8 cellular contexts compared by ENCODE assay signal in genomic region chr14:99605299-99605961, GRCh38. TPM values are rescaled to one million over a fixed set of nuclear protein-coding genes. Genes with fewer than 3 reads are reported as not detected.
DNase-seq lines count a peak whose midpoint lies in the region; ATAC-seq, FAIRE-seq and TF ChIP-seq lines count a peak whose summit lies in the region.

No MANE protein-coding gene starts in this region.

- H3K4me3 ChIP-seq in choroid plexus epithelial cell (ENCODE audit: low read depth, low read length) (peak overlapping the region; percentile 65), HepG2 (replicated peaks in 1 of 3; ENCODE audit: insufficient read depth in 1 of 3, low read depth in 2 of 3, low read length in 3 of 3) (peak overlapping the region; percentile 70 to 89 (median 83))

- DNase-seq in COR-L47 (lab: John Stamatoyannopoulos, UW) (peak; percentile 93), NCI-H345 (lab: John Stamatoyannopoulos, UW) (peak; percentile 90), choroid plexus epithelial cell (ENCODE audit: low read depth) (peak; percentile 47), HepG2 (ENCODE audit: low spot score) (peak; percentile 28)
- DNase-seq in activated CD4-positive, alpha-beta T cell treated with anti-CD3 and anti-CD28 coated beads for 4 hours = peak; percentile 81 to 82
- DNase-seq in stimulated activated CD4-positive, alpha-beta T cell treated with anti-CD3 and anti-CD28 coated beads, Interleukin-4, amount 100 ng/mL, for 48 hours (ENCODE audit: low read depth in 2 of 2) = peak; percentile 58 to 68

- FAIRE-seq in HepG2 (lab: Jason Lieb, UNC) = no peak

- ATAC-seq in HG02678 (IDR thresholded peaks at IDR 0.05; ENCODE audit: unreplicated experiment) (peak; percentile 34), HepG2 (peak; percentile 38), GM18519 (IDR thresholded peaks at IDR 0.05; ENCODE audit: low FRiP score, unreplicated experiment) (no peak)

- peak overlapping the region; percentile 78 for H3K9ac ChIP-seq in HepG2 (ENCODE audit: insufficient read depth, low read depth, low read length)

- peaks cover 5% of the 10 kb centered on the region for H4K20me1 ChIP-seq in HepG2 (ENCODE audit: insufficient read depth, low read length)

- 2% methylated on average over 19 of the region's 38 CpGs for WGBS in HepG2 (ENCODE audit: low lambda C conversion rate)

- TF ChIP-seq CTCF in choroid plexus epithelial cell (conservative IDR thresholded peaks at IDR 0.05; ENCODE audit: low read depth, low read length) (no peak), HepG2 (CRISPR knock-in tag; IDR thresholded peaks at IDR 0.05) (peak; percentile 9; the same call in 1 of the 2 replicates)

- TF ChIP-seq EP300 in HepG2 (IDR thresholded peaks at IDR 0.05; ENCODE audit: low read depth in 2 of 2, low read length in 2 of 2) = no peak
- TF ChIP-seq EP300 in HepG2 (CRISPR knock-in tag; IDR thresholded peaks at IDR 0.05; ENCODE audit: borderline replicate concordance) = no peak

- H3K9me3 ChIP-seq in HepG2 (ENCODE audit: low read length) = no peaks in the 10 kb centered on the region

- BruUV-seq in HepG2 (replicated peaks; lab: Mats Ljungman, UMichigan) = no TSS peak

- intact Hi-C loops in HepG2 (cut with micrococcal nuclease; ENCODE audit: unreplicated experiment) = no loop called here

- H3K27me3 ChIP-seq in HepG2 (ENCODE audit: control insufficient read depth in 1 of 2, insufficient read depth in 2 of 2, low read length in 2 of 2) = no peaks in the 10 kb centered on the region; a peak in 1 of 5 replicates

- H3K79me2 ChIP-seq in HepG2 (ENCODE audit: insufficient read depth, low read length) = peaks cover 33% of the 10 kb centered on the region

- peak overlapping the region; percentile 81 for H3K27ac ChIP-seq in HepG2 (ENCODE audit: extremely low read length, insufficient read depth, low read length)

- peaks cover 43% of the 10 kb centered on the region for H3K4me1 ChIP-seq in HepG2 (ENCODE audit: insufficient read depth, low read length)

- CTCF ChIA-PET in HepG2 (lab: Yijun Ruan, JAX; ENCODE audit: low intra/inter-chr PET ratio, low total read pairs) = no interaction called here

- peak overlapping the region; percentile 90 for H3K4me2 ChIP-seq in HepG2 (ENCODE audit: low read depth, low read length)

- H3K36me3 ChIP-seq in HepG2 (replicated peaks in 1 of 2; ENCODE audit: control insufficient read depth in 1 of 2, insufficient read depth in 2 of 2, low read length in 2 of 2) = no peaks in the 10 kb centered on the region

- no peak overlapping the region for H2AFZ ChIP-seq in HepG2 (ENCODE audit: low read length)

- TF ChIP-seq RAD21 in HepG2 (CRISPR knock-in tag; IDR thresholded peaks at IDR 0.05) = no peak

- POLR2A ChIA-PET in HepG2 (lab: Yijun Ruan, JAX) = interaction anchor here (1.0 to 8.6 kb wide), 4 partner anchors 13 to 124 kb away, joined by 3 to 101 read pairs (median 3); partner anchors contain the start of genes CCNK and SETD3

- in situ Hi-C loops in HepG2 (cut with HindIII; ENCODE audit: extremely low pct_ligation_motif_present, low pct_unique_long_range_greater_than_20kb) = no loop called here

- no peak for TF ChIP-seq POLR2A in HepG2 (IDR thresholded peaks at IDR 0.05; ENCODE audit: insufficient read depth in 1 of 2, low read depth in 2 of 2, low read length in 2 of 2)

TF ChIP-seq in HepG2, 621 proteins besides CTCF, POLR2A, EP300 and RAD21 (continues in another document):
- TF ChIP-seq PITX1 (CRISPR knock-in tag; IDR thresholded peaks at IDR 0.05) = peak; percentile 44; the same call in 1 of the 2 replicates
- TF ChIP-seq HES4 (CRISPR knock-in tag; IDR thresholded peaks at IDR 0.05; ENCODE audit: borderline replicate concordance) = no peak
- no peak for TF ChIP-seq ZNF275 (CRISPR knock-in tag; IDR thresholded peaks at IDR 0.05; ENCODE audit: borderline replicate concordance)
- peak; percentile 56; the same call in 1 of the 2 replicates for TF ChIP-seq ZNF451 (CRISPR knock-in tag; IDR thresholded peaks at IDR 0.05)
- TF ChIP-seq HIC2 (CRISPR knock-in tag; IDR thresholded peaks at IDR 0.05; ENCODE audit: low read depth) = peak; percentile 18; the same call in 1 of the 2 replicates

RNA-seq across cellular contexts. Expression of gene CCDC85C, which starts 1.4 kb away (rescaled TPM):
- total RNA-seq in HepG2 (2016; rRNA removed; fragmentation: Illumina TruSeq; extraction: Trizol) = 43.8 and 47.6 TPM in 2 replicates
- 4.3 and 4.6 TPM in 2 replicates for total RNA-seq in HepG2 (2016; cell fraction: cytosol; rRNA removed; fragmentation: Illumina TruSeq; extraction: Trizol; ENCODE audit: low read depth)
- 33.8 and 47.0 TPM in 2 replicates for total RNA-seq in HepG2 (2016; cell fraction: insoluble cytoplasmic fraction; rRNA removed; fragmentation: Illumina TruSeq; extraction: Trizol)
- total RNA-seq in HepG2 (2016; cell fraction: membrane; rRNA removed; fragmentation: Illumina TruSeq; extraction: Trizol) = 30.8 and 30.9 TPM in 2 replicates
- 23.1 and 29.3 TPM in 2 replicates for total RNA-seq in HepG2 (2016; cell fraction: nucleus; rRNA removed; fragmentation: Illumina TruSeq; extraction: Trizol)
- polyA plus RNA-seq in HepG2 (2011; rRNA removed) = 18.8 and 30.3 TPM in 2 replicates
- 21.2 and 24.0 TPM in 2 replicates for polyA plus RNA-seq in HepG2 (2011; cell fraction: cytosol; rRNA removed)
- polyA plus RNA-seq in HepG2 (2011; cell fraction: nucleus; rRNA removed) = 30.3 and 32.6 TPM in 2 replicates
- 41.6 and 57.3 TPM in 2 replicates for polyA plus RNA-seq in HepG2 (2012)
- polyA plus RNA-seq in HepG2 (2016; cell fraction: cytosol; fragmentation: Illumina TruSeq; extraction: Trizol; ENCODE audit: low read depth) = 4.1 and 4.6 TPM in 2 replicates
- polyA plus RNA-seq in HepG2 (2016; cell fraction: insoluble cytoplasmic fraction; fragmentation: Illumina TruSeq; extraction: Trizol; ENCODE audit: low read depth) = 36.1 and 43.0 TPM in 2 replicates
- 18.9 and 20.2 TPM in 2 replicates for polyA plus RNA-seq in HepG2 (2016; cell fraction: membrane; fragmentation: Illumina TruSeq; extraction: Trizol; ENCODE audit: low read depth)
- 40.1 and 40.7 TPM in 2 replicates for polyA plus RNA-seq in HepG2 (2016; cell fraction: nucleus; fragmentation: Illumina TruSeq; extraction: Trizol; ENCODE audit: insufficient read depth, low read depth)
- 44.2 and 114 TPM in 2 replicates for polyA minus RNA-seq in HepG2 (2011; rRNA and poly(A)+ RNA removed; ENCODE audit: low replicate concordance)
- 33.8 and 37.6 TPM in 2 replicates for polyA minus RNA-seq in HepG2 (2011; cell fraction: cytosol; rRNA and poly(A)+ RNA removed)
- 11.8 and 12.0 TPM in 2 replicates for polyA minus RNA-seq in HepG2 (2011; cell fraction: nucleus; rRNA and poly(A)+ RNA removed)

RNA-seq across cellular contexts. Expression of gene HHIPL1, which starts 39.5 kb away (rescaled TPM):
- total RNA-seq in HepG2 (2016; rRNA removed; fragmentation: Illumina TruSeq; extraction: Trizol) = not detected in 2 replicates
- not detected in 2 replicates for total RNA-seq in HepG2 (2016; cell fraction: cytosol; rRNA removed; fragmentation: Illumina TruSeq; extraction: Trizol; ENCODE audit: low read depth)
- total RNA-seq in HepG2 (2016; cell fraction: insoluble cytoplasmic fraction; rRNA removed; fragmentation: Illumina TruSeq; extraction: Trizol) = not detected in 2 replicates
- total RNA-seq in HepG2 (2016; cell fraction: membrane; rRNA removed; fragmentation: Illumina TruSeq; extraction: Trizol) = not detected in 2 replicates
- total RNA-seq in HepG2 (2016; cell fraction: nucleus; rRNA removed; fragmentation: Illumina TruSeq; extraction: Trizol) = not detected in 2 replicates
- 0.01 TPM in 1 of 2 replicates, not detected in the other for polyA plus RNA-seq in HepG2 (2011; rRNA removed)
- not detected in 2 replicates for polyA plus RNA-seq in HepG2 (2011; cell fraction: cytosol; rRNA removed)
- polyA plus RNA-seq in HepG2 (2011; cell fraction: nucleus; rRNA removed) = not detected in 2 replicates
- 0.03 TPM in 1 of 2 replicates, not detected in the other for polyA plus RNA-seq in HepG2 (2012)
- not detected in 2 replicates for polyA plus RNA-seq in HepG2 (2016; cell fraction: cytosol; fragmentation: Illumina TruSeq; extraction: Trizol; ENCODE audit: low read depth)
- not detected in 2 replicates for polyA plus RNA-seq in HepG2 (2016; cell fraction: insoluble cytoplasmic fraction; fragmentation: Illumina TruSeq; extraction: Trizol; ENCODE audit: low read depth)
- polyA plus RNA-seq in HepG2 (2016; cell fraction: membrane; fragmentation: Illumina TruSeq; extraction: Trizol; ENCODE audit: low read depth) = not detected in 2 replicates
- polyA plus RNA-seq in HepG2 (2016; cell fraction: nucleus; fragmentation: Illumina TruSeq; extraction: Trizol; ENCODE audit: insufficient read depth, low read depth) = not detected in 2 replicates
- polyA minus RNA-seq in HepG2 (2011; rRNA and poly(A)+ RNA removed; ENCODE audit: low replicate concordance) = not detected in 2 replicates
- not detected in 2 replicates for polyA minus RNA-seq in HepG2 (2011; cell fraction: cytosol; rRNA and poly(A)+ RNA removed)
- 0.12 TPM in 1 of 2 replicates, not detected in the other for polyA minus RNA-seq in HepG2 (2011; cell fraction: nucleus; rRNA and poly(A)+ RNA removed)

Comparison
In these comparisons a context has a peak if more than half of its experiments do, and no peak if none do; other contexts are left out.
1. DNase-seq: peak in every context shown above with its lines; median percentile 93 in COR-L47; 90 in NCI-H345; 82 in activated CD4-positive, alpha-beta T cell treated with anti-CD3 and anti-CD28 coated beads for 4 hours; 63 in stimulated activated CD4-positive, alpha-beta T cell treated with anti-CD3 and anti-CD28 coated beads, Interleukin-4, amount 100 ng/mL, for 48 hours; 47 in choroid plexus epithelial cell; 28 in HepG2.